Comparison of ENCODE assay signal across 9 cellular contexts in genomic region chr5:59380350-59380951, GRCh38.
DNase-seq lines count a peak whose midpoint lies in the region; ATAC-seq and TF ChIP-seq lines count a peak whose summit lies in the region.
"Had no signal": no experiment of that assay in that cellular context is flagged by ENCODE, and none has a peak within 500 bp of the region (broad histone marks: within the 10 kb centered on the region; RNA-seq: fewer than 3 reads in every experiment).

No MANE protein-coding gene starts in this region.

- H3K27ac Mint-ChIP-seq in glutamatergic neuron (ENCODE audit: unreplicated experiment) = no peak overlapping the region
- H3K27ac Mint-ChIP-seq: activated naive CD8-positive, alpha-beta T cell had no signal

- DNase-seq in DMS153 treated with DMSO at 0.1 percent for 48 hours (lab: John Stamatoyannopoulos, UW; ENCODE audit: unreplicated experiment) (peak; percentile 53), NCI-H2196 treated with DMSO at 0.1 percent for 48 hours (lab: John Stamatoyannopoulos, UW; ENCODE audit: unreplicated experiment) (peak; percentile 42), glutamatergic neuron (no peak), sciatic nerve (ENCODE audit: low spot score) (no peak), activated gamma-delta T cell (lab: John Stamatoyannopoulos, UW) (no peak)

- H3K4me1 Mint-ChIP-seq in glutamatergic neuron (ENCODE audit: low read depth, unreplicated experiment) = peaks cover 3% of the 10 kb centered on the region

- intact Hi-C loops in sciatic nerve (cut with DNase I) = loop anchor here (10.0 kb wide), 2 partner anchors 294 to 424 kb away; no protein-coding TSS in a partner anchor

- ATAC-seq in GM19035 (IDR thresholded peaks at IDR 0.05; ENCODE audit: unreplicated experiment) (peak; percentile 100), HG03097 (IDR thresholded peaks at IDR 0.05; ENCODE audit: low FRiP score, unreplicated experiment) (peak; percentile 94), sciatic nerve (peak; percentile 83)

- peaks cover 8% of the 10 kb centered on the region for H3K36me3 Mint-ChIP-seq in glutamatergic neuron (ENCODE audit: unreplicated experiment)
- H3K36me3 Mint-ChIP-seq: activated naive CD8-positive, alpha-beta T cell had no signal

- H3K4me3 Mint-ChIP-seq in glutamatergic neuron (ENCODE audit: unreplicated experiment) = no peak overlapping the region
- H3K4me3 Mint-ChIP-seq: activated naive CD8-positive, alpha-beta T cell had no signal

- H3K4me3 ChIP-seq in WI38 (ENCODE audit: low read depth, low read length) = no peak overlapping the region

- peaks cover 3% of the 10 kb centered on the region for H3K9me3 Mint-ChIP-seq in glutamatergic neuron (ENCODE audit: unreplicated experiment)

- H3K27me3 Mint-ChIP-seq in glutamatergic neuron (ENCODE audit: unreplicated experiment) = no peaks in the 10 kb centered on the region

- peak; percentile 12; the same call in 1 of the 2 replicates for TF ChIP-seq CTCF in WI38 (IDR thresholded peaks at IDR 0.05; ENCODE audit: low read depth, low read length)
- peak; percentile 56 for TF ChIP-seq CTCF in glutamatergic neuron (IDR thresholded peaks at IDR 0.05; ENCODE audit: partially characterized antibody, unreplicated experiment)

Comparison
In these comparisons a context has a peak if more than half of its experiments do, and no peak if none do; other contexts are left out.
1. DNase-seq: peak in DMS153 treated with DMSO at 0.1 percent for 48 hours (single experiment) and NCI-H2196 treated with DMSO at 0.1 percent for 48 hours (single experiment); none in glutamatergic neuron (single experiment), sciatic nerve (single experiment) and activated gamma-delta T cell (single experiment).
2. Peak in every context shown above with its lines, with median percentiles within 50 percentile points of each other: ATAC-seq.